ENCODE assay signal across 27 cellular contexts in genomic region chr14:49508124-49508523, GRCh38.
"Had no signal": no experiment of that assay in that cellular context is flagged by ENCODE, and none has a peak within 500 bp of the region (broad histone marks: within the 10 kb centered on the region; RNA-seq: fewer than 3 reads in every experiment).

No MANE protein-coding gene starts in this region.

- H3K27ac ChIP-seq: adrenal gland, brain microvascular endothelial cell, cardiac muscle cell, Peyer's patch, RWPE1, SJCRH30, SK-N-MC had no signal

- H3K9me3 ChIP-seq: adrenal gland, Peyer's patch, SJCRH30 had no signal

- H3K4me1 ChIP-seq: adrenal gland, Peyer's patch had no signal

- DNase-seq: activated CD4-positive, alpha-beta T cell treated with anti-CD3 and anti-CD28 coated beads for 36 hours; activated CD4-positive, alpha-beta T cell treated with anti-CD3 and anti-CD28 coated beads, Interleukin-2, amount 10 ng/mL, durations not matched to agents 7 days and 5 days; activated CD4-positive, alpha-beta T cell treated with anti-CD3 and anti-CD28 coated beads, Interleukin-2, amount 50 U/mL, for 48 hours; activated CD8-positive, alpha-beta T cell treated with anti-CD3 and anti-CD28 coated beads, Interleukin-2, amount 10 ng/mL, durations not matched to agents 7 days and 5 days; activated gamma-delta T cell; activated naive CD4-positive, alpha-beta T cell treated with Interleukin-2 at 50 U/mL for 16 hours; activated naive CD8-positive, alpha-beta T cell treated with anti-CD3 and anti-CD28 coated beads, Interleukin-2, amount 10 ng/mL, durations not matched to agents 7 days and 5 days; activated T-cell treated with anti-CD3 and anti-CD28 coated beads, Interleukin-2, amount 50 U/mL, for 24 hours; adrenal gland; brain microvascular endothelial cell; Kasumi-1; KG1; NCI-H1105; NCI-H1417 treated with DMSO at 0.1 percent for 48 hours; NCI-H1930; NCI-H2081 treated with DMSO at 0.1 percent for 48 hours; NCI-H345; NCI-H524 treated with DMSO at 0.1 percent for 48 hours; Peyer's patch; SJCRH30; T1000 had no signal

- H3K36me3 ChIP-seq: adrenal gland, brain microvascular endothelial cell, cardiac muscle cell, Peyer's patch, SJCRH30 had no signal

- H3K4me3 ChIP-seq: adrenal gland, cardiac muscle cell, Peyer's patch, SJCRH30, SK-N-MC had no signal

- H3K27me3 ChIP-seq: adrenal gland, brain microvascular endothelial cell, cardiac muscle cell, Peyer's patch, SJCRH30 had no signal

- ATAC-seq: activated CD4-positive, alpha-beta T cell treated with anti-CD3 and anti-CD28 coated beads for 36 hours; activated CD4-positive, CD25-positive, alpha-beta regulatory T cell treated with anti-CD3 and anti-CD28 coated beads, Interleukin-2, amount 50 U/mL, for 24 hours; activated CD8-positive, alpha-beta T cell treated with anti-CD3 and anti-CD28 coated beads, Interleukin-2, amount 10 ng/mL, durations not matched to agents 7 days and 5 days; Right ventricle myocardium inferior; WTC11 had no signal
